19 cellular contexts compared by ENCODE assay signal in genomic region chr17:48756816-48757215, GRCh38. TPM values are rescaled to one million over a fixed set of nuclear protein-coding genes. Genes with fewer than 3 reads are reported as not detected.
A peak's percentile ranks its signal among the peaks of the same experiment; 100 is the strongest.
DNase-seq lines count a peak whose midpoint lies in the region; FAIRE-seq and TF ChIP-seq lines count a peak whose summit lies in the region.
"Had no signal": no experiment of that assay in that cellular context is flagged by ENCODE, and none has a peak within 500 bp of the region (broad histone marks: within the 10 kb centered on the region; RNA-seq: fewer than 3 reads in every experiment).

No MANE protein-coding gene starts in this region.

- TF ChIP-seq POLR2A in uterus (IDR thresholded peaks at IDR 0.05) = no peak

- peaks cover 0 to 9% of the 10 kb centered on the region in 2 donors for H3K4me1 ChIP-seq in uterus

- no peaks in the 10 kb centered on the region for H3K9me3 ChIP-seq in uterus
- H3K9me3 ChIP-seq: esophagus muscularis mucosa, heart left ventricle, ovary, spleen had no signal

- FAIRE-seq in bronchial epithelial cell (lab: Jason Lieb, UNC) = peak; percentile 7
- FAIRE-seq: kidney had no signal

- H3K27me3 ChIP-seq in bronchial epithelial cell (ENCODE audit: control insufficient read depth, insufficient read depth, low read length) (peaks cover 45% of the 10 kb centered on the region), uterus (peaks cover 4 to 50% of the 10 kb centered on the region in 2 donors)
- H3K27me3 ChIP-seq: ovary had no signal

- DNase-seq in AG08396 (ENCODE audit: low spot score) (peak; percentile 3), GF-D8 (lab: John Stamatoyannopoulos, UW) (peak; percentile 70), NCI-H2196 treated with DMSO at 0.1 percent for 48 hours (lab: John Stamatoyannopoulos, UW; ENCODE audit: unreplicated experiment) (peak; percentile 95), bronchial epithelial cell (ENCODE audit: low read depth) (no peak), DMS79 treated with DMSO at 0.1 percent for 48 hours (lab: John Stamatoyannopoulos, UW) (no peak), middle frontal gyrus (ENCODE audit: extremely low spot score, low spot score) (no peak), uterus (no peak)
- DNase-seq in stimulated activated CD4-positive, alpha-beta T cell treated with anti-CD3 and anti-CD28 coated beads, Interleukin-4, amount 100 ng/mL, for 1 hour = no peak
- DNase-seq: activated CD8-positive, alpha-beta T cell treated with anti-CD3 and anti-CD28 coated beads for 36 hours; aorta; DMS79; heart left ventricle; kidney; NCI-H2171 treated with DMSO at 0.1 percent for 48 hours; ovary; spleen had no signal

- H3K36me3 ChIP-seq in bronchial epithelial cell (ENCODE audit: control insufficient read depth, insufficient read depth, low read length) (no peaks in the 10 kb centered on the region), uterus (no peaks in the 10 kb centered on the region)
- H3K36me3 ChIP-seq: esophagus muscularis mucosa, heart left ventricle, ovary, spleen had no signal

- H3K4me3 ChIP-seq in bronchial epithelial cell (ENCODE audit: low read depth, low read length) = no peak overlapping the region
- no peak overlapping the region for H3K4me3 ChIP-seq in uterus
- H3K4me3 ChIP-seq: coronary artery, esophagus muscularis mucosa, heart left ventricle, ovary, spleen had no signal

- TF ChIP-seq CTCF in bronchial epithelial cell (IDR thresholded peaks at IDR 0.05; ENCODE audit: insufficient read depth, low read length, severe bottlenecking) (no peak), uterus (IDR thresholded peaks at IDR 0.05) (no peak)

- intact Hi-C loops in uterus (cut with DNase I; ENCODE audit: low total_unique reads) = no loop called here

- H3K27ac ChIP-seq in uterus = no peak overlapping the region
- H3K27ac ChIP-seq: coronary artery, esophagus muscularis mucosa, heart left ventricle, ovary, spleen had no signal

RNA-seq across cellular contexts. Expression of gene HOXB13, which starts 28.3 kb away (rescaled TPM):
- total RNA-seq in bronchial epithelial cell (not detected in 2 replicates), uterus (not detected)
- total RNA-seq: activated CD8-positive, alpha-beta T cell treated with anti-CD3 and anti-CD28 coated beads for 36 hours; aorta; esophagus muscularis mucosa; heart left ventricle; kidney; mononuclear cell; spleen had no signal

RNA-seq across cellular contexts. Expression of gene PRAC2, which starts 33.8 kb away (rescaled TPM):
- total RNA-seq in bronchial epithelial cell = not detected in 2 replicates
- total RNA-seq in uterus = not detected
- total RNA-seq: activated CD8-positive, alpha-beta T cell treated with anti-CD3 and anti-CD28 coated beads for 36 hours; aorta; esophagus muscularis mucosa; heart left ventricle; kidney; mononuclear cell; ovary; spleen had no signal

RNA-seq across cellular contexts. Expression of gene PRAC1, which starts 34.5 kb away (rescaled TPM):
- total RNA-seq in bronchial epithelial cell (not detected in 2 replicates), uterus (not detected)
- total RNA-seq: activated CD8-positive, alpha-beta T cell treated with anti-CD3 and anti-CD28 coated beads for 36 hours; aorta; esophagus muscularis mucosa; heart left ventricle; kidney; mononuclear cell; ovary; spleen had no signal

Comparison
In these comparisons a context has a peak if more than half of its experiments do, and no peak if none do; other contexts are left out.
1. DNase-seq: peak in AG08396 (single experiment), GF-D8 (single experiment) and NCI-H2196 treated with DMSO at 0.1 percent for 48 hours (single experiment); none in bronchial epithelial cell (single experiment), DMS79 treated with DMSO at 0.1 percent for 48 hours (single experiment), stimulated activated CD4-positive, alpha-beta T cell treated with anti-CD3 and anti-CD28 coated beads, Interleukin-4, amount 100 ng/mL, for 1 hour (single experiment), middle frontal gyrus (single experiment) and uterus (0 of 2).